Comparison of ENCODE assay signal across 27 cellular contexts in genomic region chr7:103870664-103871063, GRCh38.
"Had no signal": no experiment of that assay in that cellular context is flagged by ENCODE, and none has a peak within 500 bp of the region (broad histone marks: within the 10 kb centered on the region; RNA-seq: fewer than 3 reads in every experiment).

No MANE protein-coding gene starts in this region.

- FAIRE-seq: astrocyte, TTC549 had no signal

- DNase-seq: activated CD4-positive, alpha-beta memory T cell treated with anti-CD3 and anti-CD28 coated beads for 36 hours; activated CD4-positive, alpha-beta T cell treated with anti-CD3 and anti-CD28 coated beads, Interleukin-2, amount 10 ng/mL, durations not matched to agents 7 days and 5 days; activated CD4-positive, CD25-positive, alpha-beta regulatory T cell; activated CD8-positive, alpha-beta memory T cell treated with anti-CD3 and anti-CD28 coated beads for 24 hours; activated effector memory CD4-positive, alpha-beta T cell treated with anti-CD3 and anti-CD28 coated beads, Interleukin-2, amount 50 U/mL, for 16 hours; activated naive CD4-positive, alpha-beta T cell treated with Interleukin-2 at 50 U/mL for 16 hours; activated naive CD8-positive, alpha-beta T cell treated with anti-CD3 and anti-CD28 coated beads, Interleukin-2, amount 50 U/mL, for 24 hours; activated T-cell treated with anti-CD3 and anti-CD28 coated beads, Interleukin-2, amount 50 U/mL, for 4 hours; amygdala; Kasumi-1; KBM-7; NCI-H1436; NCI-H187 treated with DMSO at 0.1 percent for 48 hours; NCI-H2171; NCI-H2227 treated with DMSO at 0.1 percent for 48 hours; NCI-H510A; NCI-H526 treated with DMSO at 0.1 percent for 48 hours; T-cell; T-helper 2 cell; T1000 had no signal

- H3K36me3 Mint-ChIP-seq: activated CD4-positive, alpha-beta memory T cell treated with anti-CD3 and anti-CD28 coated beads for 36 hours; brain; T-cell had no signal

- H3K4me3 Mint-ChIP-seq: activated CD4-positive, alpha-beta memory T cell treated with anti-CD3 and anti-CD28 coated beads for 36 hours; activated CD4-positive, alpha-beta T cell treated with anti-CD3 and anti-CD28 coated beads, Interleukin-2, amount 10 ng/mL, durations not matched to agents 7 days and 5 days; activated naive CD8-positive, alpha-beta T cell treated with anti-CD3 and anti-CD28 coated beads, Interleukin-2, amount 50 U/mL, for 24 hours; activated T-cell treated with anti-CD3 and anti-CD28 coated beads, Interleukin-2, amount 50 U/mL, for 4 hours; brain; T-cell had no signal

- H3K9me3 Mint-ChIP-seq: activated CD4-positive, alpha-beta memory T cell treated with anti-CD3 and anti-CD28 coated beads for 36 hours; activated CD4-positive, alpha-beta T cell treated with anti-CD3 and anti-CD28 coated beads, Interleukin-2, amount 10 ng/mL, durations not matched to agents 7 days and 5 days; activated naive CD8-positive, alpha-beta T cell treated with anti-CD3 and anti-CD28 coated beads, Interleukin-2, amount 50 U/mL, for 24 hours; activated T-cell treated with anti-CD3 and anti-CD28 coated beads, Interleukin-2, amount 50 U/mL, for 4 hours; T-cell had no signal

- H3K36me3 ChIP-seq: cardiac muscle cell had no signal

- ATAC-seq: activated naive CD4-positive, alpha-beta T cell treated with anti-CD3 and anti-CD28 coated beads, Interleukin-2, amount 50 U/mL, for 72 hours; activated naive CD8-positive, alpha-beta T cell treated with anti-CD3 and anti-CD28 coated beads, Interleukin-2, amount 50 U/mL, for 24 hours; activated T-cell treated with anti-CD3 and anti-CD28 coated beads, Interleukin-2, amount 50 U/mL, for 4 hours; Right ventricle myocardium inferior; T-cell had no signal

- H3K4me3 ChIP-seq: cardiac muscle cell, SK-N-MC had no signal

- H3K4me1 Mint-ChIP-seq: activated CD4-positive, alpha-beta T cell treated with anti-CD3 and anti-CD28 coated beads, Interleukin-2, amount 10 ng/mL, durations not matched to agents 7 days and 5 days; activated naive CD8-positive, alpha-beta T cell treated with anti-CD3 and anti-CD28 coated beads, Interleukin-2, amount 50 U/mL, for 24 hours; brain; T-cell had no signal

- H3K27ac Mint-ChIP-seq: activated CD4-positive, alpha-beta memory T cell treated with anti-CD3 and anti-CD28 coated beads for 36 hours; activated CD4-positive, alpha-beta T cell treated with anti-CD3 and anti-CD28 coated beads, Interleukin-2, amount 10 ng/mL, durations not matched to agents 7 days and 5 days; activated naive CD4-positive, alpha-beta T cell treated with anti-CD3 and anti-CD28 coated beads, Interleukin-2, amount 50 U/mL, for 72 hours; activated naive CD8-positive, alpha-beta T cell treated with anti-CD3 and anti-CD28 coated beads, Interleukin-2, amount 50 U/mL, for 24 hours; brain; T-cell had no signal

- H3K27me3 ChIP-seq: cardiac muscle cell had no signal
